Comparison of ENCODE assay signal across 8 cellular contexts in the genomic region with DNA sequence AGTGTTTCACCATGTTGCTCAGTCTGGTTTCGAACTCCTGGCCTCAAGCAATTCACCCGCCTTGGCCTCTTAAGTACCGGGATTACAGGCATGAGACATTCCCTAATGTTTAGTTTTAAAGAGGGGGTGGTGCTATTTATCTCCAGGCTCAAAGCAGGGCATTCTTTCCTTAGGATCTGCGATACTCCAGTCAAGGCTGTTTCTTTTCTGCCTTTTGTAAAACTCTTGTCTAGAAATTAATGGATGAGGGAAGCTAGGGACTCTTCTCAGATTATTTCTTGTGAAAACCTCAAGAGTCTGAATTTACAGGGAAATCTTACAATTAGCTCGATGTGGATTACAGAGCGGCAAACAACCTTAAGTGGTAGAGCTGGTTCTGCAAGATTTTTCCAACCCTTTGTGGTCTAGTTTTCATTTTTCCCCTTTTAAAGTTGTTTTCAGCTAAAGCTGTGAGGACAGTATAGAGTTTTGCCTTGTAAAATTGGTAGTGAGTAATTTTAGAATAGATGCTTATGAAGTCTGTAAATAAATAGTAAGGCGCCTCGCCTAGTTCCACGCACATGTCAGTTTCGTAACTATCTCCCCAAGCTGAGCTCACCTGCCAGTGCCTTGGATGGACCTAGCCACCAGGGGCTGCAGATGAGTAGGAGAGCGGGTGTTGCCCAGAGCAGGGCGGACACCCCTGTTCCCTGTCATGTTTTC. TPM values are rescaled to one million over a fixed set of nuclear protein-coding genes. Genes with fewer than 3 reads are reported as not detected.
A peak's percentile ranks its signal among the peaks of the same experiment; 100 is the strongest.
DNase-seq lines count a peak whose midpoint lies in the region; FAIRE-seq and TF ChIP-seq lines count a peak whose summit lies in the region.
"Had no signal": no experiment of that assay in that cellular context is flagged by ENCODE, and none has a peak within 500 bp of the region (broad histone marks: within the 10 kb centered on the region; RNA-seq: fewer than 3 reads in every experiment).

No MANE protein-coding gene starts in this region.

- H3K4me1 ChIP-seq in small intestine (ENCODE audit: control insufficient read depth in 2 of 2, insufficient read depth in 1 of 2, low read depth in 1 of 2, low read length in 1 of 2), result peaks cover 3 to 7% of the 10 kb centered on the region in 2 donors
- H3K4me1 ChIP-seq in CD8-positive, alpha-beta memory T cell (ENCODE audit: insufficient read depth, low read length), result peaks cover 4% of the 10 kb centered on the region

- FAIRE-seq in small intestine (lab: Jason Lieb, UNC), result no peak

- TF ChIP-seq CTCF in GM20000 (IDR thresholded peaks at IDR 0.05; ENCODE audit: extremely low read depth, missing control alignments), result peak; percentile 34

- POLR2A ChIA-PET in CD8-positive, alpha-beta memory T cell (lab: Charles Lee), result no interaction called here

- peaks cover 0 to 2% (median 0%) of the 10 kb centered on the region in 3 donors for H3K36me3 Mint-ChIP-seq in CD8-positive, alpha-beta memory T cell

- no peaks in the 10 kb centered on the region for H3K9me3 ChIP-seq in small intestine (ENCODE audit: control insufficient read depth, low read depth)
- no peaks in the 10 kb centered on the region for H3K9me3 ChIP-seq in CD8-positive, alpha-beta memory T cell (ENCODE audit: low read length)

- H3K36me3 ChIP-seq in small intestine (ENCODE audit: control insufficient read depth in 2 of 2, insufficient read depth in 2 of 2, low read length in 2 of 2), result no peaks in the 10 kb centered on the region
- H3K36me3 ChIP-seq in CD8-positive, alpha-beta memory T cell (ENCODE audit: insufficient read depth, low read length), result no peaks in the 10 kb centered on the region

- H3K27ac Mint-ChIP-seq in CD8-positive, alpha-beta memory T cell, result peak overlapping the region in 2 of 8 donors; percentile 14 to 32

- no peak overlapping the region for H3K4me3 ChIP-seq in small intestine (ENCODE audit: low read depth in 1 of 2, low read length in 2 of 2)
- H3K4me3 ChIP-seq in CD8-positive, alpha-beta memory T cell (ENCODE audit: low read length), result no peak overlapping the region
- H3K4me3 ChIP-seq: skin epidermis had no signal

- H3K4me1 Mint-ChIP-seq in CD8-positive, alpha-beta memory T cell, result peaks cover 35 to 57% (median 35%) of the 10 kb centered on the region in 3 donors

- DNase-seq in GM20000 (ENCODE audit: low spot score) (peak; percentile 34), NCI-H82 (lab: John Stamatoyannopoulos, UW) (peak; percentile 26), fibroblast of peridontal ligament (ENCODE audit: extremely low read depth) (peak; percentile 38), small intestine (peak; percentile 36), KG1 (lab: John Stamatoyannopoulos, UW) (no peak)
- DNase-seq in NK-92 treated with Interleukin-12 subunit alpha and Interleukin-12 subunit beta, amount 100 ng/mL, for 24 hours (lab: John Stamatoyannopoulos, UW), result no peak
- DNase-seq in CD8-positive, alpha-beta memory T cell, result no peak

- H3K27me3 Mint-ChIP-seq in CD8-positive, alpha-beta memory T cell, result no peaks in the 10 kb centered on the region

- CTCF ChIA-PET in CD8-positive, alpha-beta memory T cell (lab: Charles Lee), result no interaction called here

- H3K9me3 Mint-ChIP-seq in CD8-positive, alpha-beta memory T cell, result no peaks in the 10 kb centered on the region

- H3K27me3 ChIP-seq in small intestine (ENCODE audit: control insufficient read depth in 2 of 2, insufficient read depth in 2 of 2, low read length in 2 of 2), result no peaks in the 10 kb centered on the region
- H3K27me3 ChIP-seq in CD8-positive, alpha-beta memory T cell (ENCODE audit: insufficient read depth, low read length, poor library complexity, severe bottlenecking), result no peaks in the 10 kb centered on the region

- 22 to 58% (median 27%) methylated on average over 12 of the region's 12 CpGs for WGBS in small intestine, 3 donors

- H3K4me3 Mint-ChIP-seq in CD8-positive, alpha-beta memory T cell, result no peak overlapping the region

- no peak overlapping the region for H3K27ac ChIP-seq in small intestine (ENCODE audit: low read depth in 1 of 2, low read length in 1 of 2)
- H3K27ac ChIP-seq in CD8-positive, alpha-beta memory T cell (ENCODE audit: low read depth, low read length), result no peak overlapping the region
- H3K27ac ChIP-seq: skin epidermis had no signal

RNA-seq across cellular contexts. Expression of gene CUX1, which starts 53.1 kb away (rescaled TPM):
- polyA plus RNA-seq in small intestine, result 10 to 100 TPM; 29.2 to 32.9 (median 31.8) TPM
- 10 to 100 TPM; 23.2 to 23.6 TPM for total RNA-seq in CD8-positive, alpha-beta memory T cell
- polyA plus RNA-seq in CD8-positive, alpha-beta memory T cell, result 26.4 TPM

Comparison
In these comparisons a context has a peak if more than half of its experiments do, and no peak if none do; other contexts are left out.
1. DNase-seq: peak in GM20000 (single experiment), NCI-H82 (single experiment), fibroblast of peridontal ligament (single experiment) and small intestine (single experiment); none in NK-92 treated with Interleukin-12 subunit alpha and Interleukin-12 subunit beta, amount 100 ng/mL, for 24 hours (single experiment), KG1 (single experiment) and CD8-positive, alpha-beta memory T cell (0 of 5).